1 cellular context compared by ENCODE assay signal in genomic region chr15:56733131-56734012, GRCh38.
A peak's percentile ranks its signal among the peaks of the same experiment; 100 is the strongest.
TF ChIP-seq lines count a peak whose summit lies in the region.

ZNF280D (minus strand) TSS chr15:56733509; CDS start chr15:56707109, 26,400 bp downstream.

TF ChIP-seq in K562, 482 proteins besides CTCF, POLR2A, EP300 and RAD21 (continued from another document and continues in another):
- no peak for TF ChIP-seq CREB5 (CRISPR knock-in tag; IDR thresholded peaks at IDR 0.05)
- TF ChIP-seq HMGXB4 (CRISPR knock-in tag; IDR thresholded peaks at IDR 0.05), result peak; percentile 87
- no peak for TF ChIP-seq NCOA2 (IDR thresholded peaks at IDR 0.05; ENCODE audit: partially characterized antibody in 2 of 2)
- TF ChIP-seq JUN (IDR thresholded peaks at IDR 0.05; ENCODE audit: borderline replicate concordance, low read depth, low read length), result peak; percentile 85; the same call in 1 of the 2 replicates
- peak; percentile 97; the same call in 1 of the 2 replicates for TF ChIP-seq JUN (CRISPR knock-in tag; IDR thresholded peaks at IDR 0.05; ENCODE audit: borderline replicate concordance)
- peak; percentile 94 for TF ChIP-seq CBX1 (IDR thresholded peaks at IDR 0.05; ENCODE audit: low read depth)
- no peak for TF ChIP-seq ZNF384 (IDR thresholded peaks at IDR 0.05; ENCODE audit: low read depth, low read length)
- TF ChIP-seq NR4A1 (CRISPR knock-in tag; IDR thresholded peaks at IDR 0.05), result peak; percentile 96
- TF ChIP-seq NR4A1 (tag; IDR thresholded peaks at IDR 0.05), result peak; percentile 95
- peak; percentile 51 for TF ChIP-seq EGR1 (conservative IDR thresholded peaks at IDR 0.05)
- TF ChIP-seq JUNB (CRISPR knock-in tag; conservative IDR thresholded peaks at IDR 0.05), result no peak
- TF ChIP-seq KLF1 (tag; IDR thresholded peaks at IDR 0.05), result 0 out of 2 replicates have a peak, but pooled peaks have one; percentile 53
- no peak for TF ChIP-seq EZH2 (IDR thresholded peaks at IDR 0.05; ENCODE audit: borderline replicate concordance, low read depth, low read length)
- no peak for TF ChIP-seq THRB (CRISPR knock-in tag; conservative IDR thresholded peaks at IDR 0.05)
- no peak for TF ChIP-seq YBX1 (IDR thresholded peaks at IDR 0.05)
- TF ChIP-seq GTF2A2 (tag; IDR thresholded peaks at IDR 0.05), result no peak
- peak; percentile 74 for TF ChIP-seq TBP (optimal IDR thresholded peaks at IDR 0.05; ENCODE audit: low read depth, low read length)
- TF ChIP-seq CHD4 (IDR thresholded peaks at IDR 0.05; ENCODE audit: insufficient read depth, insufficient replicate concordance, low read depth, low read length, poor library complexity, severe bottlenecking), result no peak
- no peak for TF ChIP-seq PHF21A (IDR thresholded peaks at IDR 0.05; ENCODE audit: borderline replicate concordance, low read depth)
- TF ChIP-seq HLTF (IDR thresholded peaks at IDR 0.05), result no peak
- peak; percentile 63; the same call in 1 of the 2 replicates for TF ChIP-seq STAT6 (CRISPR knock-in tag; IDR thresholded peaks at IDR 0.05)
- TF ChIP-seq IRF1 (CRISPR knock-in tag; IDR thresholded peaks at IDR 0.05; ENCODE audit: borderline replicate concordance), result peak; percentile 98; the same call in 1 of the 2 replicates
- TF ChIP-seq CREB3 (tag; conservative IDR thresholded peaks at IDR 0.05; ENCODE audit: low read depth), result peak; percentile 91
- peak; percentile 64; the same call in 1 of the 2 replicates for TF ChIP-seq ZNF75A (CRISPR knock-in tag; IDR thresholded peaks at IDR 0.05)
- TF ChIP-seq BMI1 (IDR thresholded peaks at IDR 0.05; ENCODE audit: low read length), result no peak
- TF ChIP-seq DNMT1 (IDR thresholded peaks at IDR 0.05), result no peak
- no peak for TF ChIP-seq ELF4 (CRISPR knock-in tag; IDR thresholded peaks at IDR 0.05)
- TF ChIP-seq SOX6 (IDR thresholded peaks at IDR 0.05), result peak; percentile 79
- TF ChIP-seq MNT (conservative IDR thresholded peaks at IDR 0.05), result peak; percentile 27 to 79; a peak in 3 of 4 replicates
- TF ChIP-seq E2F5 (CRISPR knock-in tag; IDR thresholded peaks at IDR 0.05), result peak; percentile 98
- peak; percentile 100 for TF ChIP-seq E2F6 (IDR thresholded peaks at IDR 0.05; ENCODE audit: borderline replicate concordance in 1 of 2, extremely low read depth in 1 of 2, insufficient read depth in 1 of 2, insufficient read length in 1 of 2, low read depth in 1 of 2, low read length in 1 of 2, poor library complexity in 1 of 2, severe bottlenecking in 1 of 2)
- TF ChIP-seq MITF (IDR thresholded peaks at IDR 0.05), result 0 out of 2 replicates have a peak, but pooled peaks have one; percentile 22
- peak; percentile 97 for TF ChIP-seq ZNF224 (CRISPR knock-in tag; IDR thresholded peaks at IDR 0.05)
